26 cellular contexts compared by ENCODE assay signal in genomic region chr19:3645067-3645396, GRCh38. TPM values are rescaled to one million over a fixed set of nuclear protein-coding genes. Genes with fewer than 3 reads are reported as not detected.
"Had no signal": no experiment of that assay in that cellular context is flagged by ENCODE, and none has a peak within 500 bp of the region (broad histone marks: within the 10 kb centered on the region; RNA-seq: fewer than 3 reads in every experiment).

No MANE protein-coding gene starts in this region.

- ATAC-seq: activated CD4-positive, CD25-positive, alpha-beta regulatory T cell treated with anti-CD3 and anti-CD28 coated beads, Interleukin-2, amount 50 U/mL, for 24 hours; activated CD8-positive, alpha-beta memory T cell treated with anti-CD3 and anti-CD28 coated beads, Interleukin-2, amount 10 ng/mL, durations not matched to agents 7 days and 5 days; activated naive CD8-positive, alpha-beta T cell treated with anti-CD3 and anti-CD28 coated beads, Interleukin-2, amount 50 U/mL, for 24 hours; gastroesophageal sphincter had no signal

- H3K79me2 ChIP-seq: parathyroid adenoma had no signal

- H3K9ac ChIP-seq: parathyroid adenoma had no signal

- DNase-seq: activated CD4-positive, alpha-beta T cell treated with anti-CD3 and anti-CD28 coated beads, Interleukin-2, amount 10 ng/mL, durations not matched to agents 24 days and 14 days; activated CD8-positive, alpha-beta memory T cell treated with anti-CD3 and anti-CD28 coated beads, Interleukin-2, amount 10 ng/mL, durations not matched to agents 7 days and 5 days; activated CD8-positive, alpha-beta T cell treated with anti-CD3 and anti-CD28 coated beads for 36 hours; activated gamma-delta T cell; activated naive CD4-positive, alpha-beta T cell treated with anti-CD3 and anti-CD28 coated beads, Interleukin-2, amount 50 U/mL, for 16 hours; activated naive CD8-positive, alpha-beta T cell treated with anti-CD3 and anti-CD28 coated beads, Interleukin-2, amount 50 U/mL, for 24 hours; activated T-cell treated with anti-CD3 and anti-CD28 coated beads for 4 hours; central memory CD4-positive, alpha-beta T cell; endodermal cell; heart left ventricle; islet precursor cell; lower lobe of right lung; mesendoderm; mucosa of descending colon; stimulated activated CD4-positive, alpha-beta T cell treated with anti-CD3 and anti-CD28 coated beads, Interleukin-12 subunit alpha, Interleukin-12 subunit beta, amount 100 ng/mL, for 4 hours; stimulated activated CD4-positive, alpha-beta T cell treated with anti-CD3 and anti-CD28 coated beads, Interleukin-4, amount 100 ng/mL, for 4 hours; stimulated activated naive CD8-positive, alpha-beta T cell treated with anti-CD3 and anti-CD28 coated beads, Interleukin-15, Interleukin-2, amounts not matched to agents 100 U/mL and 50 U/mL, for 24 hours; trophoblast cell had no signal

- H3K9me3 ChIP-seq: gastroesophageal sphincter, heart left ventricle, lower lobe of right lung, mucosa of descending colon, vagina had no signal

- H3K27ac ChIP-seq: heart left ventricle, lower lobe of right lung, parathyroid adenoma, vagina, VCaP had no signal

- H2AFZ ChIP-seq: parathyroid adenoma had no signal

- H3K27me3 ChIP-seq: gastroesophageal sphincter, heart left ventricle, vagina had no signal

- H3K4me1 ChIP-seq: lower lobe of right lung, parathyroid adenoma, vagina had no signal

- FAIRE-seq: colon had no signal

- H3K4me3 ChIP-seq: gastroesophageal sphincter, heart left ventricle, lower lobe of right lung, mucosa of descending colon, vagina had no signal

RNA-seq across cellular contexts. Expression of gene TBXA2R, which starts 38.4 kb away (rescaled TPM):
- polyA plus RNA-seq: neural cell had no signal

RNA-seq across cellular contexts. Expression of gene GIPC3, which starts 59.8 kb away (rescaled TPM):
- total RNA-seq: skeletal muscle tissue had no signal
- polyA plus RNA-seq: neural cell had no signal
